ENCODE assay signal across 9 cellular contexts in genomic region chr5:140569197-140569596, GRCh38. TPM values are rescaled to one million over a fixed set of nuclear protein-coding genes. Genes with fewer than 3 reads are reported as not detected.
DNase-seq lines count a peak whose midpoint lies in the region; ATAC-seq, FAIRE-seq and TF ChIP-seq lines count a peak whose summit lies in the region.
"Had no signal": no experiment of that assay in that cellular context is flagged by ENCODE, and none has a peak within 500 bp of the region (broad histone marks: within the 10 kb centered on the region; RNA-seq: fewer than 3 reads in every experiment).

No MANE protein-coding gene starts in this region.

- H3K9me3 ChIP-seq in sigmoid colon: no peaks in the 10 kb centered on the region

- intact Hi-C loops in sigmoid colon (cut with DNase I): no loop called here

- H3K36me3 ChIP-seq in sigmoid colon: peaks cover 5 to 30% (median 18%) of the 10 kb centered on the region in 4 donors

- WGBS in sigmoid colon, 2 donors: 36 to 70% methylated on average over 4 of the region's 4 CpGs

- TF ChIP-seq POLR2A in GM12892 (IDR thresholded peaks at IDR 0.05; ENCODE audit: low read depth, low read length) (no peak), sigmoid colon (IDR thresholded peaks at IDR 0.05) (no peak)

- H3K4me3 ChIP-seq in sigmoid colon: no peak overlapping the region

- no peak for TF ChIP-seq CTCF in sigmoid colon (IDR thresholded peaks at IDR 0.05)

- peak; percentile 33 for ATAC-seq in GM21786 (IDR thresholded peaks at IDR 0.05; ENCODE audit: unreplicated experiment)
- ATAC-seq in SK-N-SH treated with all-trans-retinoic acid at 6 μM for 48 hours: no peak
- no peak for ATAC-seq in HG02973 (IDR thresholded peaks at IDR 0.05; ENCODE audit: unreplicated experiment)
- ATAC-seq in HG02885 (IDR thresholded peaks at IDR 0.05; ENCODE audit: poor library complexity, unreplicated experiment): no peak

- H3K4me1 ChIP-seq in sigmoid colon: peaks cover 0 to 46% (median 30%) of the 10 kb centered on the region in 4 donors

- H3K27me3 ChIP-seq in sigmoid colon: no peaks in the 10 kb centered on the region

- H3K27ac ChIP-seq in caudate nucleus (ENCODE audit: low read depth, low read length) (peak overlapping the region; percentile 17), sigmoid colon (peak overlapping the region; percentile 44 to 65 (median 55))

- FAIRE-seq in GM12892 (lab: Jason Lieb, UNC): peak; percentile 44

- TF ChIP-seq EP300 in sigmoid colon (IDR thresholded peaks at IDR 0.05): no peak

- DNase-seq in GM12892 (ENCODE audit: insufficient read length) (no peak), caudate nucleus (lab: John Stamatoyannopoulos, UW) (no peak), sigmoid colon (peak; percentile 55), NCI-H2171 treated with DMSO at 0.1 percent for 48 hours (lab: John Stamatoyannopoulos, UW) (no peak)
- DNase-seq: GDM1 had no signal

TF ChIP-seq in SK-N-SH treated with all-trans-retinoic acid at 6 μM for 48 hours, 23 proteins besides CTCF, POLR2A, EP300 and RAD21:
- TF ChIP-seq ZFP30 (CRISPR knock-in tag; IDR thresholded peaks at IDR 0.05) (no peak), TOX (CRISPR knock-in tag; IDR thresholded peaks at IDR 0.05; ENCODE audit: borderline replicate concordance) (no peak), GLIS3 (CRISPR knock-in tag; IDR thresholded peaks at IDR 0.05) (no peak), RARB (CRISPR knock-in tag; IDR thresholded peaks at IDR 0.05) (no peak), ARNTL (CRISPR knock-in tag; IDR thresholded peaks at IDR 0.05; ENCODE audit: borderline replicate concordance, low read depth) (no peak), ZNF565 (CRISPR knock-in tag; conservative IDR thresholded peaks at IDR 0.05; ENCODE audit: low read depth) (no peak), TSHZ2 (CRISPR knock-in tag; IDR thresholded peaks at IDR 0.05) (no peak), PATZ1 (CRISPR knock-in tag; IDR thresholded peaks at IDR 0.05; ENCODE audit: borderline replicate concordance) (no peak), PPARA (CRISPR knock-in tag; IDR thresholded peaks at IDR 0.05; ENCODE audit: borderline replicate concordance) (no peak), ZNF8 (CRISPR knock-in tag; IDR thresholded peaks at IDR 0.05) (no peak), POU6F1 (CRISPR knock-in tag; IDR thresholded peaks at IDR 0.05; ENCODE audit: borderline replicate concordance, low read depth) (no peak), BACH2 (CRISPR knock-in tag; IDR thresholded peaks at IDR 0.05; ENCODE audit: borderline replicate concordance) (no peak), CSDC2 (CRISPR knock-in tag; IDR thresholded peaks at IDR 0.05) (no peak)

RNA-seq across cellular contexts. Expression of gene SLC35A4, which starts 4.6 kb away (rescaled TPM):
- polyA plus RNA-seq in GM12892 (2012; ENCODE audit: missing spikeins): 76.3 TPM
- total RNA-seq in sigmoid colon: 10 to 100 TPM; 14.2 to 19.7 (median 17.9) TPM
- polyA plus RNA-seq in sigmoid colon: 100 to 1,000 TPM in 1 of 3 donors, 10 to 100 TPM in 2; 60.1 to 101 (median 65.9) TPM

RNA-seq across cellular contexts. Expression of gene APBB3, which starts 4.8 kb away (rescaled TPM):
- polyA plus RNA-seq in GM12892 (2012; ENCODE audit: missing spikeins): 25.9 TPM
- 10 to 100 TPM; 13.5 to 25.9 (median 19.3) TPM for total RNA-seq in sigmoid colon
- 10 to 100 TPM in 1 of 3 donors, 1 to 10 TPM in 2; 4.2 to 27.9 (median 4.4) TPM for polyA plus RNA-seq in sigmoid colon

RNA-seq across cellular contexts. Expression of gene SRA1, which starts 11.9 kb away (rescaled TPM):
- 38.1 TPM for polyA plus RNA-seq in GM12892 (2012; ENCODE audit: missing spikeins)
- total RNA-seq in sigmoid colon: 10 to 100 TPM; 17.8 to 30.5 (median 21.1) TPM
- polyA plus RNA-seq in sigmoid colon: 10 to 100 TPM; 32.7 to 48.3 (median 35.4) TPM

RNA-seq across cellular contexts. Expression of gene EIF4EBP3, which starts 21.7 kb away (rescaled TPM):
- polyA plus RNA-seq in GM12892 (2012; ENCODE audit: missing spikeins): 7.2 TPM
- 10 to 100 TPM in 2 of 4 donors, 1 to 10 TPM in 2; 6.5 to 21.0 (median 12.1) TPM for total RNA-seq in sigmoid colon
- polyA plus RNA-seq in sigmoid colon: 10 to 100 TPM; 37.2 to 60.7 (median 53.9) TPM
